ENCODE assay signal across 8 cellular contexts in the genomic region with DNA sequence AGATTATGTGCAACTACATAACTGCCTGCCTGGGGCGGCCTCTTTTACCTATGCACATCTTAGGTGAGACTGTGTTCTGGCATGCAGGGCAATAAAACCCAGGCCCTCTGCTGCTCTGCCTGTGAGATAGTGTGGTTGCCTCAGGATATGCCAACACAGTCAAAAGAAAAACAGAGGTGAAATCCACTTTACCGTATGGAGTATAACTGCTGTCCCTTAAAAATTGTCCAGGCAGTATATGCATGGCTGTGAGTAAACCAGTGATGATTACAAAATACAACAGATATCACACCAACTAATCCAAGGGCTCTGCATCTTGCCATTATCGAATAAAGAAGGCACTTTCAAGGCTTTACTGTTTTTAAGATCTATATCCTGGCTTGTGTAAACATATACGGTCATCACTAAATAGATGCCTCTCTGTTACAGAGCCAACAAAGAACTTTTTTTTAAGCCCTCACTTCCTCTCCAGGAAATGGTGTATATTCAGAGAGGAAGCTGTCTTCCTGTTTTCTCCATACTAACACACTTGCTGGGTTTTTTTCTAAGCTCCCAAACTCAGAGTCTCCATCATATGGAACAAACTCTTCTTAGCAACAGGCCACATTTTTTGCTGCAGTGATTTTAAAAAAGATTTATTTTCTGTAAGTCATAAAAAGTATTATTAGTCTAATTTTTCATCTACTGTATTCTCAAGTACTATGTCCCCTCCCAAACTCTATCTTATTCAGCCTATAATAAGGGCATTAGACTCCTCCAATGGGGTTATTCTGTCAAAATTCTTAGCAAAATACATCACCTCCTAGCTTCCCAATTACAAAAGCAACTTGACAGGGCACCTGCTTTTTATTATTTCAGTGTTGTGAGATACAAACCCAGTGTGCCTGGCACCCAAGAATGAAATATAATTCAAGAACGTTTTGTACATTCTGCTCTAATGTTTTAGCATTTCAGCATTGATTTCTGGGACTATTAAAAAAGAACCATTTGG.
DNase-seq lines count a peak whose midpoint lies in the region; ATAC-seq and TF ChIP-seq lines count a peak whose summit lies in the region.

No MANE protein-coding gene starts in this region.

- H3K4ac ChIP-seq in trophoblast cell (ENCODE audit: low read depth, low read length) (no peak overlapping the region), neuronal stem cell (ENCODE audit: low read length) (no peak overlapping the region)

- H2BK12ac ChIP-seq in trophoblast cell (ENCODE audit: low read length), result no peak overlapping the region
- no peak overlapping the region for H2BK12ac ChIP-seq in neuronal stem cell (ENCODE audit: low read length)

- H3K79me2 ChIP-seq in trophoblast cell (ENCODE audit: control insufficient read depth, insufficient read depth, low read length, poor library complexity), result no peaks in the 10 kb centered on the region

- DNase-seq in ELR (ENCODE audit: low read depth) (peak; percentile 67), NB4 (ENCODE audit: low read depth) (peak; percentile 47), trophoblast cell (no peak), neuronal stem cell (ENCODE audit: low spot score) (no peak), NCI-H1436 (lab: John Stamatoyannopoulos, UW) (no peak), NCI-H1048 (lab: John Stamatoyannopoulos, UW) (no peak), HAP-1 (ENCODE audit: low spot score in 2 of 2) (no peak)
- DNase-seq in central memory CD8-positive, alpha-beta T cell (ENCODE audit: low spot score in 2 of 2), result no peak

- peaks cover 65% of the 10 kb centered on the region for H3K4me1 Mint-ChIP-seq in central memory CD8-positive, alpha-beta T cell

- no peak for TF ChIP-seq POLR2A in NB4 (IDR thresholded peaks at IDR 0.05; ENCODE audit: extremely low read depth, insufficient read length)

- H3K18ac ChIP-seq in trophoblast cell (ENCODE audit: low read length), result no peak overlapping the region
- no peak overlapping the region for H3K18ac ChIP-seq in neuronal stem cell (ENCODE audit: low read length)

- no peak for TF ChIP-seq CTCF in NB4 (IDR thresholded peaks at IDR 0.05; ENCODE audit: low read depth, low read length)

- WGBS in trophoblast cell (ENCODE audit: extremely low coverage, insufficient coverage, insufficient read length), result no CpG with 5 or more reads among the region's 5 CpGs
- WGBS in neuronal stem cell (ENCODE audit: extremely low coverage in 2 of 2, insufficient read length in 2 of 2, insufficient replicate concordance in 1 of 2), 2 donors, result no CpG with 5 or more reads among the region's 5 CpGs

- peaks cover 5% of the 10 kb centered on the region for H3K36me3 Mint-ChIP-seq in central memory CD8-positive, alpha-beta T cell (ENCODE audit: insufficient read depth)

- H4K8ac ChIP-seq in trophoblast cell (ENCODE audit: low read depth, low read length) (no peak overlapping the region), neuronal stem cell (ENCODE audit: low read depth, low read length) (no peak overlapping the region)

- H2AFZ ChIP-seq in trophoblast cell (ENCODE audit: insufficient read depth, low read length, poor library complexity), result no peak overlapping the region
- no peak overlapping the region for H2AFZ ChIP-seq in neuronal stem cell (ENCODE audit: low read length)

- H3K27me3 Mint-ChIP-seq in central memory CD8-positive, alpha-beta T cell, result no peaks in the 10 kb centered on the region

- H4K12ac ChIP-seq in trophoblast cell (ENCODE audit: low read depth, low read length), result no peak overlapping the region

- no peak overlapping the region for H3K4me3 ChIP-seq in NB4 (ENCODE audit: low read depth, low read length)
- H3K4me3 ChIP-seq in trophoblast cell (ENCODE audit: low read depth, low read length), result no peak overlapping the region
- no peak overlapping the region for H3K4me3 ChIP-seq in neuronal stem cell (ENCODE audit: low read length in 2 of 2)
- no peak overlapping the region for H3K4me3 ChIP-seq in HAP-1

- no peaks in the 10 kb centered on the region for H3K27me3 ChIP-seq in trophoblast cell (ENCODE audit: insufficient read depth, low read length)
- no peaks in the 10 kb centered on the region for H3K27me3 ChIP-seq in neuronal stem cell (ENCODE audit: control insufficient read depth in 3 of 3, insufficient read depth in 3 of 3, low read depth in 1 of 3, low read length in 3 of 3)
- H3K27me3 ChIP-seq in HAP-1 (ENCODE audit: low read depth), result no peaks in the 10 kb centered on the region

- H3K9ac ChIP-seq in trophoblast cell (ENCODE audit: low read length) (no peak overlapping the region), neuronal stem cell (ENCODE audit: low read depth, low read length, poor library complexity) (no peak overlapping the region)

- H3K23ac ChIP-seq in trophoblast cell (ENCODE audit: low read length) (no peak overlapping the region), neuronal stem cell (ENCODE audit: low read depth, low read length, poor library complexity) (no peak overlapping the region)

- H2AK5ac ChIP-seq in trophoblast cell (ENCODE audit: low read length), result no peak overlapping the region
- H2AK5ac ChIP-seq in neuronal stem cell (ENCODE audit: low read depth, low read length), result no peak overlapping the region

- in situ Hi-C loops in HAP-1 (cut with MboI; ENCODE audit: low sequenced_read_pairs), result no loop called here

- H3K4me1 ChIP-seq in trophoblast cell (ENCODE audit: control insufficient read depth in 1 of 2, insufficient read depth in 2 of 2, low read length in 2 of 2) (peaks cover 6 to 22% of the 10 kb centered on the region in 2 experiments), neuronal stem cell (ENCODE audit: control insufficient read depth in 2 of 2, insufficient read depth in 1 of 2, low read depth in 1 of 2, low read length in 2 of 2) (peaks cover 8 to 24% of the 10 kb centered on the region in 2 donors), HAP-1 (peaks cover 30% of the 10 kb centered on the region)

- no peaks in the 10 kb centered on the region for H3K9me3 ChIP-seq in trophoblast cell (ENCODE audit: insufficient read depth, low read depth, low read length)
- H3K9me3 ChIP-seq in neuronal stem cell (replicated peaks in 1 of 2; ENCODE audit: control insufficient read depth in 2 of 2, insufficient read depth in 1 of 2, low read depth in 1 of 2, low read length in 2 of 2), result no peaks in the 10 kb centered on the region
- H3K9me3 ChIP-seq in HAP-1, result no peaks in the 10 kb centered on the region

- no peak overlapping the region for H2BK15ac ChIP-seq in neuronal stem cell (ENCODE audit: low read length)

- no peak overlapping the region for H2BK120ac ChIP-seq in trophoblast cell (ENCODE audit: insufficient read depth, low read length, poor library complexity)
- H2BK120ac ChIP-seq in neuronal stem cell (ENCODE audit: low read depth, low read length), result no peak overlapping the region

- peak overlapping the region; percentile 91 for H3K27ac Mint-ChIP-seq in central memory CD8-positive, alpha-beta T cell (ENCODE audit: low read depth)

- H3K4me2 ChIP-seq in trophoblast cell (ENCODE audit: low read length), result peak overlapping the region; percentile 22
- no peak overlapping the region for H3K4me2 ChIP-seq in neuronal stem cell (ENCODE audit: insufficient read depth, low read length, poor library complexity, severe bottlenecking)

- peak; percentile 60 for ATAC-seq in central memory CD8-positive, alpha-beta T cell (replicated peaks; ENCODE audit: extremely low read depth, poor library complexity, severe bottlenecking)

- H3K79me1 ChIP-seq in trophoblast cell (ENCODE audit: low read length) (peaks cover 25% of the 10 kb centered on the region), neuronal stem cell (ENCODE audit: low read depth, low read length) (no peaks in the 10 kb centered on the region)

- H2BK5ac ChIP-seq in trophoblast cell (ENCODE audit: low read depth, low read length, poor library complexity) (no peak overlapping the region), neuronal stem cell (ENCODE audit: low read length) (no peak overlapping the region)

- H3K4me3 Mint-ChIP-seq in central memory CD8-positive, alpha-beta T cell, result peak overlapping the region; percentile 70

- no peak overlapping the region for H4K91ac ChIP-seq in trophoblast cell (ENCODE audit: low read depth, low read length)
- no peak overlapping the region for H4K91ac ChIP-seq in neuronal stem cell (ENCODE audit: low read depth, low read length, poor library complexity)

- no peaks in the 10 kb centered on the region for H3K9me3 Mint-ChIP-seq in central memory CD8-positive, alpha-beta T cell

- H3K14ac ChIP-seq in trophoblast cell (ENCODE audit: low read length) (no peak overlapping the region), neuronal stem cell (ENCODE audit: low read length) (no peak overlapping the region)

- no peaks in the 10 kb centered on the region for H3K36me3 ChIP-seq in trophoblast cell (ENCODE audit: control insufficient read depth in 1 of 2, insufficient read depth in 2 of 2, low read length in 2 of 2)
- no peaks in the 10 kb centered on the region for H3K36me3 ChIP-seq in neuronal stem cell (replicated peaks in 1 of 2; ENCODE audit: control insufficient read depth in 2 of 2, insufficient read depth in 2 of 2, low read length in 2 of 2)
- no peaks in the 10 kb centered on the region for H3K36me3 ChIP-seq in HAP-1 (replicated peaks)

- H3K27ac ChIP-seq in trophoblast cell (ENCODE audit: low read depth, low read length) (peak overlapping the region; percentile 95), neuronal stem cell (replicated peaks; ENCODE audit: low read length) (no peak overlapping the region)

Comparison
In these comparisons a context has a peak if more than half of its experiments do, and no peak if none do; other contexts are left out.
1. DNase-seq: peak in ELR (single experiment) and NB4 (single experiment); none in central memory CD8-positive, alpha-beta T cell (0 of 2), trophoblast cell (0 of 2), neuronal stem cell (single experiment), NCI-H1436 (single experiment), NCI-H1048 (single experiment) and HAP-1 (0 of 2).